Comparison of ENCODE assay signal across 27 cellular contexts in the genomic region with DNA sequence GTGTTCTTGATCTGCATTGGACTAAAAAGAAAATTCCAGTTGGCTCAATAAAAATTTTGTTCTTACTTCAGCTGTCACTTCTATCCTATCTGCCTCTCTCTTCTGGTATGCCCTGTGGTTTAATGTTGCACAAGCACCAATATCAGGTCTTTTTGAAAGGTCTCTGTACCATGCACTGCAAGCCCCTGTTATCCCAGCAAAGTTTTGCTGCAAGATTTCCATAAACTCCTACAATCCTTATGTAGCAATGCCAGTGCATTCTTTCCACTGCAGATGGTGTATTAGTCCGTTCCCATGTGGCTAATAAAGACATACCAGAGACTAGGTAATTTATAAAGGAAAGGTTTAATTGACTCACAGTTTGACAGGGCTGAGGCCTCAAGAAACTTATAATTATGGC.
A peak's percentile ranks its signal among the peaks of the same experiment; 100 is the strongest.
DNase-seq lines count a peak whose midpoint lies in the region; ATAC-seq and TF ChIP-seq lines count a peak whose summit lies in the region.
"Had no signal": no experiment of that assay in that cellular context is flagged by ENCODE, and none has a peak within 500 bp of the region (broad histone marks: within the 10 kb centered on the region; RNA-seq: fewer than 3 reads in every experiment).

No MANE protein-coding gene starts in this region.

- no peak for ATAC-seq in GM19455 (IDR thresholded peaks at IDR 0.05; ENCODE audit: unreplicated experiment)
- ATAC-seq in HG03457 (IDR thresholded peaks at IDR 0.05; ENCODE audit: unreplicated experiment): no peak
- ATAC-seq: HepG2, K562 had no signal

- H3K36me3 Mint-ChIP-seq in nephron (ENCODE audit: low read depth): no peaks in the 10 kb centered on the region

- peaks cover 23% of the 10 kb centered on the region for H3K9me3 Mint-ChIP-seq in nephron

- peak overlapping the region; percentile 15 to 78 (median 41) for H3K27ac Mint-ChIP-seq in nephron
- H3K27ac Mint-ChIP-seq: CD4-positive, alpha-beta T cell had no signal

- no peak overlapping the region for H3K4me3 ChIP-seq in AG04449 (ENCODE audit: low read depth, low read length)
- no peak overlapping the region for H3K4me3 ChIP-seq in fibroblast of pulmonary artery (replicated peaks; ENCODE audit: low read depth, low read length)
- H3K4me3 ChIP-seq: BLaER1 treated with 17β-estradiol and CSF1 and Interleukin-3, amounts not matched to agents 10 nM and 100 nM; GM23248; K562 had no signal

- CTCF ChIA-PET in AG04449 (lab: Yijun Ruan, JAX): no interaction called here

- peaks cover 24% of the 10 kb centered on the region for H3K4me1 Mint-ChIP-seq in nephron

- H3K4me3 Mint-ChIP-seq in nephron: no peak overlapping the region
- H3K4me3 Mint-ChIP-seq: CD4-positive, alpha-beta T cell had no signal

- POLR2A ChIA-PET in AG04449 (lab: Yijun Ruan, JAX): no interaction called here

- DNase-seq in AG04449 (ENCODE audit: low read depth, low spot score): peak; percentile 29
- DNase-seq in NCI-H226: peak; percentile 81
- peak; percentile 29 for DNase-seq in fibroblast of pulmonary artery (ENCODE audit: low read depth)
- DNase-seq in effector CD4-positive, alpha-beta T cell: no peak
- no peak for DNase-seq in COLO829 (ENCODE audit: low spot score)
- DNase-seq: 8988T; ACHN; AML-193; CD4-positive, alpha-beta T cell; COR-L47; DMS79 treated with DMSO at 0.1 percent for 48 hours; GM23248; H7; Kasumi-1; MV-4-11; NCI-H1105; NCI-H1436 treated with DMSO at 0.1 percent for 48 hours; NCI-H2029; NCI-H526 treated with DMSO at 0.1 percent for 48 hours; Right ventricle myocardium superior; RPMI8226 had no signal

- no peaks in the 10 kb centered on the region for H3K27me3 Mint-ChIP-seq in nephron (ENCODE audit: low read depth)
- H3K27me3 Mint-ChIP-seq: CD4-positive, alpha-beta T cell had no signal

- TF ChIP-seq CTCF in AG04449 (IDR thresholded peaks at IDR 0.05; ENCODE audit: insufficient read depth, low read length, missing control alignments) (no peak), fibroblast of pulmonary artery (IDR thresholded peaks at IDR 0.05; ENCODE audit: low read length, missing control alignments) (no peak), nephron (IDR thresholded peaks at IDR 0.05; ENCODE audit: unreplicated experiment in 3 of 3) (no peak)

Comparison
In these comparisons a context has a peak if more than half of its experiments do, and no peak if none do; other contexts are left out.
1. DNase-seq: peak in AG04449 (single experiment), NCI-H226 (single experiment) and fibroblast of pulmonary artery (single experiment); none in effector CD4-positive, alpha-beta T cell (single experiment) and COLO829 (single experiment).